In the genomic region with DNA sequence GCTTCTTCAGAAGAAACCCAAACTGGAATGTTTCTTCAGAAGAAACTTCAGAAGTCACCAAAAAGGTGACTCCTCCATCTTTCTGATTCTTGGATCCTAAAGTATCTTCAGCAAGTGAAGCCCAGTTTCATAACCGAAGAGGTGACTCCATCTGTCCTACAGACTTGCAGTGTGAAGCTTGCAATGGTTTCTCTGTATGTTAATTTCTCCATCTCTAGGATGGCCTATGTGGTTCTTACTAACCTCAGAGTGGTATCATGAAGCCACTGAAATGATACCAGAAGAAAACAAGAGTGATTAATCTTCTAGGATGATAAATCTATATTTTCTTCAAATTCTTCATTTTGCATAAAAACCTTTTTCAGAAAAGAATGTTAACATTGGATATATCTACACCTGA, we compare ENCODE assay signal across 1 cellular context.
TF ChIP-seq lines count a peak whose summit lies in the region.

No MANE protein-coding gene starts in this region.

TF ChIP-seq in A549, 52 proteins besides CTCF, POLR2A, EP300 and RAD21 (continued from another document):
- TF ChIP-seq RARB (CRISPR knock-in tag; IDR thresholded peaks at IDR 0.05): no peak
- TF ChIP-seq, protein P1, sequence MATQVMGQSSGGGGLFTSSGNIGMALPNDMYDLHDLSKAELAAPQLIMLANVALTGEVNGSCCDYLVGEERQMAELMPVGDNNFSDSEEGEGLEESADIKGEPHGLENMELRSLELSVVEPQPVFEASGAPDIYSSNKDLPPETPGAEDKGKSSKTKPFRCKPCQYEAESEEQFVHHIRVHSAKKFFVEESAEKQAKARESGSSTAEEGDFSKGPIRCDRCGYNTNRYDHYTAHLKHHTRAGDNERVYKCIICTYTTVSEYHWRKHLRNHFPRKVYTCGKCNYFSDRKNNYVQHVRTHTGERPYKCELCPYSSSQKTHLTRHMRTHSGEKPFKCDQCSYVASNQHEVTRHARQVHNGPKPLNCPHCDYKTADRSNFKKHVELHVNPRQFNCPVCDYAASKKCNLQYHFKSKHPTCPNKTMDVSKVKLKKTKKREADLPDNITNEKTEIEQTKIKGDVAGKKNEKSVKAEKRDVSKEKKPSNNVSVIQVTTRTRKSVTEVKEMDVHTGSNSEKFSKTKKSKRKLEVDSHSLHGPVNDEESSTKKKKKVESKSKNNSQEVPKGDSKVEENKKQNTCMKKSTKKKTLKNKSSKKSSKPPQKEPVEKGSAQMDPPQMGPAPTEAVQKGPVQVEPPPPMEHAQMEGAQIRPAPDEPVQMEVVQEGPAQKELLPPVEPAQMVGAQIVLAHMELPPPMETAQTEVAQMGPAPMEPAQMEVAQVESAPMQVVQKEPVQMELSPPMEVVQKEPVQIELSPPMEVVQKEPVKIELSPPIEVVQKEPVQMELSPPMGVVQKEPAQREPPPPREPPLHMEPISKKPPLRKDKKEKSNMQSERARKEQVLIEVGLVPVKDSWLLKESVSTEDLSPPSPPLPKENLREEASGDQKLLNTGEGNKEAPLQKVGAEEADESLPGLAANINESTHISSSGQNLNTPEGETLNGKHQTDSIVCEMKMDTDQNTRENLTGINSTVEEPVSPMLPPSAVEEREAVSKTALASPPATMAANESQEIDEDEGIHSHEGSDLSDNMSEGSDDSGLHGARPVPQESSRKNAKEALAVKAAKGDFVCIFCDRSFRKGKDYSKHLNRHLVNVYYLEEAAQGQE (IDR thresholded peaks at IDR 0.05): no peak
- no peak for TF ChIP-seq PHF8 (IDR thresholded peaks at IDR 0.05; ENCODE audit: borderline replicate concordance, low read depth)
